In the genomic region with DNA sequence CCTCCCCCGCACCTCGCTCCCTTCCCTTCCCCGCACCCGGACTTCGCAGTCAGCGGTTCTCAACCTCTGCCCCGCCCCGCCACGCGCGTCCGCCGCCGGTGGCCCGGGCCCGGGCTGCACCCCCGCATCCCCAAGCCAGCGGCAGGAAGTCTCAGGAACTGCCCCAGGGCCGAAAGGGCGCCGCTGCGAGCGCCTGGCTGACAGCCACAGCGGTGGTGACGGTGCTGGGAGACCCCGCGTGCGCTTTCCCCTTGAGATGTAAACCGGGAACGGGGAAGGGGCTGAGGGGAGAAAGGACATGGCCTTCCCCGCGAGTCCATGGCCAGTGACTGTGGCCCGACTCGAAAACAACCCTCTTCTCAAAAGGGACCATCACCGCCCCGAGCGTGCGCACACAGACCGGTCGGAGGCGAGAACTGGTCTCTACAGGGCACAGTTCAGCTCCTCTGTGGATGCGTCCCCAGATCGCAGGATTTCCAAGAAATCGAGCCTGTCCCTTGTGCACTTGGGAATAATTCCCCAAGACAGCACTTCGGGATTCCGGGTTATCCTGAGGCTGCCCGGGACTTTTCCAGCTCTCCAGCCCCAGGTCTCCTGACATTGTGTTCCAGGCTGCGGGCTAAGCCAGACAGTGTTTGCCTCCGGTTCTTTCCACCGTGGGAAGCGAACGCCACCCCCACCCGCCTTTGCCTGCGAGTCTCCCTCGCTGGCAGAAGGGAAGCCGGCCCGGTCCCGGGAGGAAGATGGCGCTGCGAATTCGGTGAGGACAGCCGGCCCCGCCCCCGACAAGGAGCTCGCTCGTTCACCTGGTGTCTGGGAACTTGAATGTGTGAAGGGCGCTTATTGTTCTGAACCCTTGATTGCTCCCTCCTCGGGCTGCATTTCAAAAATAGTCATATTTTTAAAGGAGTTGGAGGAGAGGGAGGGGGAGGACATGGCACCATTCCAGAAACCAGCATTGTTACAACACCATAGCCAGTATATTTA, we compare ENCODE assay signal across 8 cellular contexts. TPM values are rescaled to one million over a fixed set of nuclear protein-coding genes. Genes with fewer than 3 reads are reported as not detected.
A peak's percentile ranks its signal among the peaks of the same experiment; 100 is the strongest.
DNase-seq lines count a peak whose midpoint lies in the region; ATAC-seq, FAIRE-seq and TF ChIP-seq lines count a peak whose summit lies in the region.

No MANE protein-coding gene starts in this region.

- TF ChIP-seq POLR2A in H1 (IDR thresholded peaks at IDR 0.05; ENCODE audit: control extremely low read depth in 1 of 2, low read depth in 2 of 2, low read length in 2 of 2) (no peak), thyroid gland (IDR thresholded peaks at IDR 0.05) (peak in 1 of 2 donors; percentile 15), GM12892 (IDR thresholded peaks at IDR 0.05; ENCODE audit: low read depth, low read length) (no peak)

- peak overlapping the region; percentile 84 for H2AFZ ChIP-seq in H1 (ENCODE audit: low read length)

- TF ChIP-seq CTCF in natural killer cell (IDR thresholded peaks at IDR 0.05) (no peak), H1 (IDR thresholded peaks at IDR 0.05; ENCODE audit: control extremely low read depth in 1 of 3, insufficient read depth in 1 of 3, low read depth in 1 of 3, low read length in 3 of 3) (peak in 1 of 3 experiments; percentile 10; a peak in 1 of 4 replicates), lower lobe of right lung (IDR thresholded peaks at IDR 0.05) (no peak), thyroid gland (IDR thresholded peaks at IDR 0.05) (no peak)

- peaks cover 5% of the 10 kb centered on the region for H3K36me3 Mint-ChIP-seq in natural killer cell treated with Interleukin-12 subunit alpha and Interleukin-12 subunit beta and Interleukin-15 and Interleukin-18, amount 100 ng/mL, for 72 hours
- no peaks in the 10 kb centered on the region for H3K36me3 Mint-ChIP-seq in natural killer cell

- H3K23ac ChIP-seq in H1 (ENCODE audit: insufficient read length): no peak overlapping the region

- H3K23me2 ChIP-seq in H1 (ENCODE audit: low read depth, low read length): peaks cover 28% of the 10 kb centered on the region

- H3K36me3 ChIP-seq in H1 (ENCODE audit: control insufficient read depth in 2 of 4, insufficient read depth in 4 of 4, low read length in 3 of 4) (no peaks in the 10 kb centered on the region), lower lobe of right lung (no peaks in the 10 kb centered on the region), thyroid gland (no peaks in the 10 kb centered on the region)

- FAIRE-seq in H1 (lab: Jason Lieb, UNC): no peak
- no peak for FAIRE-seq in GM12892 (lab: Jason Lieb, UNC)

- H3K4me3 ChIP-seq in H1 (ENCODE audit: extremely low read depth in 1 of 4, insufficient read depth in 2 of 4, low read depth in 3 of 4, low read length in 4 of 4) (peak overlapping the region; percentile 62 to 79 (median 72)), lower lobe of right lung (peak overlapping the region; percentile 63), thyroid gland (replicated peaks in 1 of 3) (peak overlapping the region; percentile 7 to 40 (median 16))

- 0 out of 2 replicates have a peak overlapping the region, but pooled peaks have one; percentile 50 for H2BK12ac ChIP-seq in H1 (ENCODE audit: low read depth, low read length)

- no peak overlapping the region; the same call in 1 of the 2 replicates for H2BK5ac ChIP-seq in H1 (ENCODE audit: low read depth, low read length)

- H3K56ac ChIP-seq in H1 (replicated peaks; ENCODE audit: insufficient read length, low read depth, low read length): no peak overlapping the region

- WGBS in H1 (ENCODE audit: extremely low coverage in 1 of 2, insufficient coverage in 1 of 2, insufficient read length in 1 of 2, insufficient replicate concordance in 2 of 2, low coverage in 1 of 2, low lambda C conversion rate in 2 of 2, missing lambda C conversion rate in 1 of 2), 2 experiments: 3% methylated on average over 44 of the region's 68 CpGs; no CpG with 5 or more reads in 1 of the 2 experiments
- WGBS in thyroid gland, 2 donors: 0 to 2% methylated on average over 13 to 59 of the region's 68 CpGs

- POLR2A ChIA-PET in H1 (lab: Charles Lee; ENCODE audit: partially characterized antibody): interaction anchor here (0.6 to 1.1 kb wide), 2 partner anchors 955 to 1587 kb away, joined by 3 read pairs; no protein-coding TSS in a partner anchor

- TF ChIP-seq EP300 in H1 (IDR thresholded peaks at IDR 0.05; ENCODE audit: borderline replicate concordance in 1 of 2, low read depth in 2 of 2, low read length in 2 of 2): no peak

- no peaks in the 10 kb centered on the region for H3K79me1 ChIP-seq in H1 (ENCODE audit: low read depth, low read length)

- H3K4ac ChIP-seq in H1 (replicated peaks; ENCODE audit: insufficient read length, low read depth, low read length): no peak overlapping the region

- no peaks in the 10 kb centered on the region for H3K9me3 Mint-ChIP-seq in natural killer cell treated with Interleukin-12 subunit alpha and Interleukin-12 subunit beta and Interleukin-15 and Interleukin-18, amount 100 ng/mL, for 72 hours
- H3K9me3 Mint-ChIP-seq in natural killer cell: no peaks in the 10 kb centered on the region

- no peak overlapping the region for H3K14ac ChIP-seq in H1 (ENCODE audit: insufficient read length)

- peaks cover 20 to 30% of the 10 kb centered on the region in 2 donors for H3K27me3 Mint-ChIP-seq in natural killer cell treated with Interleukin-12 subunit alpha and Interleukin-12 subunit beta and Interleukin-15 and Interleukin-18, amount 100 ng/mL, for 72 hours
- peaks cover 36 to 46% of the 10 kb centered on the region in 2 donors for H3K27me3 Mint-ChIP-seq in natural killer cell (ENCODE audit: low read depth in 2 of 2)

- CTCF ChIA-PET in H1 (lab: Charles Lee; ENCODE audit: partially characterized antibody): interaction anchor here (0.6 to 2.4 kb wide), 24 partner anchors 8 to 938 kb away, joined by 3 to 11 read pairs (median 4); no protein-coding TSS in a partner anchor

- no peak overlapping the region for H3K4me3 Mint-ChIP-seq in natural killer cell treated with Interleukin-12 subunit alpha and Interleukin-12 subunit beta and Interleukin-15 and Interleukin-18, amount 100 ng/mL, for 72 hours
- H3K4me3 Mint-ChIP-seq in natural killer cell: no peak overlapping the region

- no peak overlapping the region for H3K27ac ChIP-seq in H1 (ENCODE audit: low read depth, low read length)
- H3K27ac ChIP-seq in lower lobe of right lung: peak overlapping the region; percentile 81
- H3K27ac ChIP-seq in thyroid gland: peak overlapping the region; percentile 16 to 82 (median 82)

- peak overlapping the region; percentile 94 to 98 for H3K4me2 ChIP-seq in H1 (ENCODE audit: insufficient read depth in 1 of 2, low read depth in 2 of 2, low read length in 2 of 2)

- no peaks in the 10 kb centered on the region for H3K79me2 ChIP-seq in H1 (ENCODE audit: control insufficient read depth in 1 of 2, insufficient read depth in 2 of 2, low read length in 2 of 2)

- H4K91ac ChIP-seq in H1 (replicated peaks; ENCODE audit: insufficient read length, low read length): no peak overlapping the region

- H3K27me3 ChIP-seq in H1 (replicated peaks in 1 of 4; ENCODE audit: control insufficient read depth in 3 of 4, extremely low read depth in 1 of 4, insufficient read depth in 3 of 4, low read length in 3 of 4) (peaks cover 21 to 61% (median 44%) of the 10 kb centered on the region in 4 experiments), lower lobe of right lung (ENCODE audit: low read depth) (peaks cover 33% of the 10 kb centered on the region), thyroid gland (no peaks in the 10 kb centered on the region)

- no peak overlapping the region for H3K27ac Mint-ChIP-seq in natural killer cell treated with Interleukin-12 subunit alpha and Interleukin-12 subunit beta and Interleukin-15 and Interleukin-18, amount 100 ng/mL, for 72 hours
- no peak overlapping the region for H3K27ac Mint-ChIP-seq in natural killer cell

- H2BK120ac ChIP-seq in H1 (replicated peaks; ENCODE audit: low read depth, low read length): no peak overlapping the region

- no peak overlapping the region for H2BK20ac ChIP-seq in H1 (ENCODE audit: low read length)

- TF ChIP-seq RAD21 in H1 (IDR thresholded peaks at IDR 0.05 in 1 of 2, conservative IDR thresholded peaks at IDR 0.05 in 1 of 2; ENCODE audit: low read depth in 2 of 2, low read length in 2 of 2): peak in 1 of 2 experiments; percentile 19; a peak in 2 of 4 replicates

- H4K5ac ChIP-seq in H1 (ENCODE audit: insufficient read length, low read depth, low read length): no peak overlapping the region

- H3K9me3 ChIP-seq in H1 (ENCODE audit: insufficient read depth in 2 of 2, low read depth in 1 of 2, low read length in 1 of 2): no peaks in the 10 kb centered on the region
- no peaks in the 10 kb centered on the region for H3K9me3 ChIP-seq in lower lobe of right lung
- no peaks in the 10 kb centered on the region for H3K9me3 ChIP-seq in thyroid gland

- DNase-seq in natural killer cell treated with Interleukin-12 subunit alpha and Interleukin-12 subunit beta and Interleukin-15 and Interleukin-18, amount 100 ng/mL, for 72 hours (ENCODE audit: low spot score): no peak
- DNase-seq in natural killer cell (no peak), NCI-H748 treated with DMSO at 0.1 percent for 48 hours (lab: John Stamatoyannopoulos, UW) (peak; percentile 88), H1 (ENCODE audit: low read depth in 1 of 2, low spot score in 2 of 2) (peak in 1 of 2 experiments; percentile 82), lower lobe of right lung (peak; percentile 77), thyroid gland (peak; percentile 85 to 87), GM12892 (ENCODE audit: insufficient read length) (no peak)
- no peak for DNase-seq in activated T-cell treated with anti-CD3 and anti-CD28 coated beads, Interleukin-2, amount 50 U/mL, for 1 hour

- ATAC-seq in natural killer cell treated with Interleukin-12 subunit alpha and Interleukin-12 subunit beta and Interleukin-15 and Interleukin-18, amount 100 ng/mL, for 72 hours: peak; percentile 6 to 12
- ATAC-seq in natural killer cell: no peak
- ATAC-seq in lower lobe of right lung: peak; percentile 57 to 59

- peaks cover 0 to 2% of the 10 kb centered on the region in 2 donors for H3K4me1 Mint-ChIP-seq in natural killer cell treated with Interleukin-12 subunit alpha and Interleukin-12 subunit beta and Interleukin-15 and Interleukin-18, amount 100 ng/mL, for 72 hours (ENCODE audit: low read depth in 2 of 2)
- H3K4me1 Mint-ChIP-seq in natural killer cell: no peaks in the 10 kb centered on the region

- peak overlapping the region; percentile 60 for H3K18ac ChIP-seq in H1 (ENCODE audit: extremely low read depth, low read length)

- H2BK15ac ChIP-seq in H1 (ENCODE audit: low read length): 0 out of 2 replicates have a peak overlapping the region, but pooled peaks have one; percentile 18

- H3K9ac ChIP-seq in H1 (replicated peaks in 1 of 4; ENCODE audit: extremely low read depth in 1 of 4, low read depth in 3 of 4, low read length in 3 of 4): peak overlapping the region in 1 of 4 experiments; percentile 8; a peak in 2 of 7 replicates

- H4K8ac ChIP-seq in H1 (ENCODE audit: extremely low read depth, insufficient read depth, low read length): no peak overlapping the region

- H2AK5ac ChIP-seq in H1 (ENCODE audit: low read depth, low read length): no peak overlapping the region

- H3K4me1 ChIP-seq in H1 (replicated peaks in 1 of 4; ENCODE audit: control insufficient read depth in 3 of 4, insufficient read depth in 4 of 4, low read length in 3 of 4): peaks cover 3 to 21% (median 13%) of the 10 kb centered on the region in 4 experiments
- H3K4me1 ChIP-seq in lower lobe of right lung: peaks cover 9% of the 10 kb centered on the region
- H3K4me1 ChIP-seq in thyroid gland: peaks cover 15 to 32% of the 10 kb centered on the region in 2 donors

- peaks cover 2 to 6% of the 10 kb centered on the region in 2 experiments for H4K20me1 ChIP-seq in H1 (replicated peaks in 1 of 2; ENCODE audit: control insufficient read depth in 1 of 2, insufficient read depth in 2 of 2, low read length in 2 of 2)

- intact Hi-C loops in natural killer cell (cut with micrococcal nuclease) (no loop called here), lower lobe of right lung (cut with DNase I) (no loop called here), thyroid gland (cut with DNase I) (no loop called here)

RNA-seq across cellular contexts. Expression of gene LRATD1, which starts 2.7 kb away (rescaled TPM):
- not detected for total RNA-seq in natural killer cell treated with Interleukin-12 subunit alpha and Interleukin-12 subunit beta and Interleukin-15 and Interleukin-18, amount 100 ng/mL, for 72 hours
- not detected for total RNA-seq in natural killer cell
- total RNA-seq in H1 (2021; fragmentation: NEBNext Ultra II Directional; extraction: Animal tissue kit (Norgen Biotek cat#: 25700)): 2.3 and 2.4 TPM in 2 replicates
- polyA plus RNA-seq in H1 (2011; rRNA removed): 1.2 and 1.5 TPM in 2 replicates
- 1.4 TPM for polyA plus RNA-seq in H1 (2011; cell fraction: cytosol; rRNA removed)
- 2.7 TPM for polyA plus RNA-seq in H1 (2011; cell fraction: nucleus; rRNA removed)
- polyA plus RNA-seq in H1 (2012, experiment 1 of 2): 1.2 to 1.7 TPM (median 1.5 TPM) in 4 replicates
- polyA plus RNA-seq in H1 (2012, experiment 2 of 2): 1.2 TPM
- polyA plus RNA-seq in H1 (2013, experiment 1 of 2): 1.7 TPM
- 1.8 TPM for polyA plus RNA-seq in H1 (2013, experiment 2 of 2)
- 0.54 and 0.88 TPM in 2 replicates for polyA minus RNA-seq in H1 (2011; rRNA and poly(A)+ RNA removed)
- 1.3 TPM for polyA minus RNA-seq in H1 (2011; cell fraction: cytosol; rRNA and poly(A)+ RNA removed)
- polyA minus RNA-seq in H1 (2011; cell fraction: nucleus; rRNA and poly(A)+ RNA removed): 4.5 TPM
- 8.0 TPM for total RNA-seq in lower lobe of right lung
- total RNA-seq in thyroid gland: 10 to 100 TPM in 3 of 4 donors, 1 to 10 TPM in 1; 9.2 to 21.1 (median 10.8) TPM
- polyA plus RNA-seq in GM12892 (2012; ENCODE audit: missing spikeins): not detected

Comparison
In these comparisons a context has a peak if more than half of its experiments do, and no peak if none do; other contexts are left out.
1. ATAC-seq: peak in natural killer cell treated with Interleukin-12 subunit alpha and Interleukin-12 subunit beta and Interleukin-15 and Interleukin-18, amount 100 ng/mL, for 72 hours (2 of 2) and lower lobe of right lung (2 of 2); none in natural killer cell (0 of 3).
2. DNase-seq: peak in NCI-H748 treated with DMSO at 0.1 percent for 48 hours (single experiment), lower lobe of right lung (single experiment) and thyroid gland (2 of 2); none in natural killer cell treated with Interleukin-12 subunit alpha and Interleukin-12 subunit beta and Interleukin-15 and Interleukin-18, amount 100 ng/mL, for 72 hours (single experiment), natural killer cell (single experiment), activated T-cell treated with anti-CD3 and anti-CD28 coated beads, Interleukin-2, amount 50 U/mL, for 1 hour (single experiment) and GM12892 (single experiment).
3. H3K4me3 ChIP-seq: peak in every context shown above with its lines; median percentile 72 in H1; 63 in lower lobe of right lung; 16 in thyroid gland.